Comparison of ENCODE assay signal across 19 cellular contexts in genomic region chr2:235270291-235270690, GRCh38.
DNase-seq lines count a peak whose midpoint lies in the region; ATAC-seq lines count a peak whose summit lies in the region.
"Had no signal": no experiment of that assay in that cellular context is flagged by ENCODE, and none has a peak within 500 bp of the region (broad histone marks: within the 10 kb centered on the region; RNA-seq: fewer than 3 reads in every experiment).

No MANE protein-coding gene starts in this region.

- peaks cover 69% of the 10 kb centered on the region for H3K27me3 Mint-ChIP-seq in activated CD4-positive, alpha-beta T cell treated with anti-CD3 and anti-CD28 coated beads for 36 hours
- H3K27me3 Mint-ChIP-seq in stimulated activated naive B cell treated with anti-CD40 and anti-IgM and Interleukin-4, amounts not matched to agents 10 μg/mL and 1 μg/mL and 100 μg/mL, for 72 hours = peaks cover 52 to 65% of the 10 kb centered on the region in 2 donors
- peaks cover 93% of the 10 kb centered on the region for H3K27me3 Mint-ChIP-seq in activated naive CD8-positive, alpha-beta T cell treated with anti-CD3 and anti-CD28 coated beads for 36 hours

- H3K4me3 Mint-ChIP-seq in activated CD4-positive, alpha-beta T cell treated with anti-CD3 and anti-CD28 coated beads for 36 hours = no peak overlapping the region
- no peak overlapping the region for H3K4me3 Mint-ChIP-seq in stimulated activated naive B cell treated with anti-CD40 and anti-IgM and Interleukin-4, amounts not matched to agents 10 μg/mL and 1 μg/mL and 100 μg/mL, for 72 hours
- no peak overlapping the region for H3K4me3 Mint-ChIP-seq in activated naive CD8-positive, alpha-beta T cell treated with anti-CD3 and anti-CD28 coated beads for 36 hours
- H3K4me3 Mint-ChIP-seq: central memory CD8-positive, alpha-beta T cell; naive B cell had no signal

- peak; percentile 26 for ATAC-seq in activated CD4-positive, alpha-beta T cell treated with anti-CD3 and anti-CD28 coated beads for 36 hours
- peak; percentile 55 for ATAC-seq in HG02571 (IDR thresholded peaks at IDR 0.05; ENCODE audit: unreplicated experiment)
- peak; percentile 57 for ATAC-seq in HG03442 (IDR thresholded peaks at IDR 0.05; ENCODE audit: unreplicated experiment)
- peak; percentile 42 to 71 for ATAC-seq in stimulated activated naive B cell treated with anti-CD40 and anti-IgM and Interleukin-4, amounts not matched to agents 10 μg/mL and 1 μg/mL and 100 μg/mL, for 72 hours (replicated peaks)
- ATAC-seq in GM19035 (IDR thresholded peaks at IDR 0.05; ENCODE audit: unreplicated experiment) = no peak

- CTCF ChIA-PET in activated CD4-positive, alpha-beta T cell treated with anti-CD3 and anti-CD28 coated beads for 36 hours (lab: Charles Lee) = no interaction called here

- H3K36me3 Mint-ChIP-seq in activated CD4-positive, alpha-beta T cell treated with anti-CD3 and anti-CD28 coated beads for 36 hours (ENCODE audit: low read depth) = no peaks in the 10 kb centered on the region
- no peaks in the 10 kb centered on the region for H3K36me3 Mint-ChIP-seq in stimulated activated naive B cell treated with anti-CD40 and anti-IgM and Interleukin-4, amounts not matched to agents 10 μg/mL and 1 μg/mL and 100 μg/mL, for 72 hours
- no peaks in the 10 kb centered on the region for H3K36me3 Mint-ChIP-seq in activated naive CD8-positive, alpha-beta T cell treated with anti-CD3 and anti-CD28 coated beads for 36 hours

- POLR2A ChIA-PET in activated CD4-positive, alpha-beta T cell treated with anti-CD3 and anti-CD28 coated beads for 36 hours (lab: Charles Lee) = no interaction called here

- peaks cover 9% of the 10 kb centered on the region for H3K4me1 Mint-ChIP-seq in activated CD4-positive, alpha-beta T cell treated with anti-CD3 and anti-CD28 coated beads for 36 hours
- H3K4me1 Mint-ChIP-seq in stimulated activated naive B cell treated with anti-CD40 and anti-IgM and Interleukin-4, amounts not matched to agents 10 μg/mL and 1 μg/mL and 100 μg/mL, for 72 hours = peaks cover 0 to 5% of the 10 kb centered on the region in 2 donors
- H3K4me1 Mint-ChIP-seq in activated naive CD8-positive, alpha-beta T cell treated with anti-CD3 and anti-CD28 coated beads for 36 hours = peaks cover 7% of the 10 kb centered on the region
- H3K4me1 Mint-ChIP-seq: naive B cell had no signal

- intact Hi-C loops in activated CD4-positive, alpha-beta T cell treated with anti-CD3 and anti-CD28 coated beads for 36 hours (cut with DNase I, micrococcal nuclease) = loop anchor here in 1 of 2 experiments (5.0 kb wide), 1 partner anchor 122 kb away; no protein-coding TSS in a partner anchor

- no peak for DNase-seq in activated CD4-positive, alpha-beta T cell treated with anti-CD3 and anti-CD28 coated beads for 36 hours
- no peak for DNase-seq in activated CD4-positive, alpha-beta T cell treated with anti-CD3 and anti-CD28 coated beads for 48 hours
- DNase-seq in stimulated activated naive B cell treated with anti-CD40 and anti-IgM and Interleukin-4, amounts not matched to agents 10 μg/mL and 1 μg/mL and 100 μg/mL, for 72 hours = no peak
- no peak for DNase-seq in activated naive CD8-positive, alpha-beta T cell treated with anti-CD3 and anti-CD28 coated beads for 36 hours
- DNase-seq in cerebellum (ENCODE audit: low spot score) = no peak
- DNase-seq: amygdala; DMS153; effector memory CD4-positive, alpha-beta T cell; H7; head of caudate nucleus; naive B cell; NCI-H524; Right ventricle myocardium superior; small intestine; WERI-Rb-1 had no signal

- no peak overlapping the region for H3K27ac Mint-ChIP-seq in activated CD4-positive, alpha-beta T cell treated with anti-CD3 and anti-CD28 coated beads for 36 hours
- H3K27ac Mint-ChIP-seq in stimulated activated naive B cell treated with anti-CD40 and anti-IgM and Interleukin-4, amounts not matched to agents 10 μg/mL and 1 μg/mL and 100 μg/mL, for 72 hours = no peak overlapping the region
- H3K27ac Mint-ChIP-seq in activated naive CD8-positive, alpha-beta T cell treated with anti-CD3 and anti-CD28 coated beads for 36 hours = no peak overlapping the region
- H3K27ac Mint-ChIP-seq: naive B cell had no signal

- no peaks in the 10 kb centered on the region for H3K9me3 Mint-ChIP-seq in activated CD4-positive, alpha-beta T cell treated with anti-CD3 and anti-CD28 coated beads for 36 hours (ENCODE audit: low read depth)
- no peaks in the 10 kb centered on the region for H3K9me3 Mint-ChIP-seq in stimulated activated naive B cell treated with anti-CD40 and anti-IgM and Interleukin-4, amounts not matched to agents 10 μg/mL and 1 μg/mL and 100 μg/mL, for 72 hours
- peaks cover 3% of the 10 kb centered on the region for H3K9me3 Mint-ChIP-seq in activated naive CD8-positive, alpha-beta T cell treated with anti-CD3 and anti-CD28 coated beads for 36 hours
- H3K9me3 Mint-ChIP-seq: central memory CD8-positive, alpha-beta T cell had no signal
